ENCODE assay signal across 17 cellular contexts in genomic region chr20:6269163-6269873, GRCh38.
DNase-seq lines count a peak whose midpoint lies in the region; ATAC-seq and TF ChIP-seq lines count a peak whose summit lies in the region.
"Had no signal": no experiment of that assay in that cellular context is flagged by ENCODE, and none has a peak within 500 bp of the region (broad histone marks: within the 10 kb centered on the region; RNA-seq: fewer than 3 reads in every experiment).

No MANE protein-coding gene starts in this region.

- no peaks in the 10 kb centered on the region for H3K36me3 Mint-ChIP-seq in H9 (ENCODE audit: insufficient read depth in 1 of 3, low read depth in 3 of 3)

- no peak overlapping the region for H3T11ph ChIP-seq in H9 (ENCODE audit: low read length)

- H3K79me1 ChIP-seq in H9 (ENCODE audit: insufficient read depth, low read depth, low read length, poor library complexity, severe bottlenecking): no peaks in the 10 kb centered on the region

- no peak overlapping the region for H2BK20ac ChIP-seq in H9 (ENCODE audit: low read depth, low read length, poor library complexity, severe bottlenecking)

- H3K23me2 ChIP-seq in H9 (ENCODE audit: insufficient read length, low read depth, low read length, poor library complexity, severe bottlenecking): no peaks in the 10 kb centered on the region

- no peak overlapping the region for H3K9ac ChIP-seq in H9 (ENCODE audit: extremely low read depth, insufficient read length, low read length)
- H3K9ac ChIP-seq: BLaER1 had no signal

- no peak overlapping the region for H2AK5ac ChIP-seq in H9 (ENCODE audit: insufficient read length, low read length)

- DNase-seq in H9 (peak; percentile 46), M059J (ENCODE audit: low read depth) (peak; percentile 16), foreskin keratinocyte (no peak), GM10248 (ENCODE audit: extremely low spot score) (no peak)
- DNase-seq: activated B cell treated with CpG ODN at 0.5 μM for 24 hours; activated effector memory CD4-positive, alpha-beta T cell treated with anti-CD3 and anti-CD28 coated beads, Interleukin-2, amount 50 U/mL, for 16 hours; KG1; NCI-H1436; RPMI8226; stimulated activated naive CD4-positive, alpha-beta T cell; T-helper 1 cell; upper lobe of left lung had no signal

- H4K91ac ChIP-seq in H9 (ENCODE audit: insufficient read length, low read depth, low read length): no peak overlapping the region

- H3K4me2 ChIP-seq in H9 (ENCODE audit: insufficient read depth, insufficient read length, low read length): no peak overlapping the region
- H3K4me2 ChIP-seq: BLaER1 had no signal

- peaks cover 2% of the 10 kb centered on the region; the same call in 1 of the 2 replicates for H3K4me1 ChIP-seq in H9 (ENCODE audit: insufficient read depth, low read length)
- no peaks in the 10 kb centered on the region for H3K4me1 ChIP-seq in foreskin keratinocyte

- no peak overlapping the region for H3K18ac ChIP-seq in H9 (ENCODE audit: insufficient read length, low read depth, low read length)

- H3K23ac ChIP-seq in H9 (ENCODE audit: insufficient read length, low read depth, low read length): no peak overlapping the region

- WGBS in H9 (ENCODE audit: extremely low coverage, insufficient read length, low lambda C conversion rate): no CpG with 5 or more reads among the region's 8 CpGs

- ATAC-seq in foreskin keratinocyte (peak; percentile 12), GM19455 (IDR thresholded peaks at IDR 0.05; ENCODE audit: unreplicated experiment) (no peak), HG02840 (IDR thresholded peaks at IDR 0.05; ENCODE audit: low FRiP score, unreplicated experiment) (no peak)

- no peak overlapping the region for H4K5ac ChIP-seq in H9 (ENCODE audit: insufficient read length, low read depth, low read length)

- H3K4me3 Mint-ChIP-seq in H9: no peak overlapping the region
- H3K4me3 Mint-ChIP-seq: activated B cell treated with CpG ODN at 0.5 μM for 24 hours had no signal

- H3K4me1 Mint-ChIP-seq in H9: peaks cover 3 to 7% of the 10 kb centered on the region in 2 experiments
- H3K4me1 Mint-ChIP-seq: activated B cell treated with CpG ODN at 0.5 μM for 24 hours had no signal

- no peak overlapping the region for H2BK120ac ChIP-seq in H9 (ENCODE audit: low read depth, low read length, poor library complexity, severe bottlenecking)

- no peak overlapping the region for H3K4ac ChIP-seq in H9 (ENCODE audit: low read depth, low read length)

- H2BK15ac ChIP-seq in H9 (ENCODE audit: low read depth, low read length): no peak overlapping the region

- no peak overlapping the region for H2BK5ac ChIP-seq in H9 (ENCODE audit: insufficient read length, low read length)

- POLR2A ChIA-PET in GM10248 (lab: Yijun Ruan, JAX): no interaction called here

- H3K27me3 ChIP-seq in H9 (ENCODE audit: insufficient read depth, low read length) (no peaks in the 10 kb centered on the region), foreskin keratinocyte (no peaks in the 10 kb centered on the region)
- H3K27me3 ChIP-seq: BLaER1, upper lobe of left lung had no signal

- CTCF ChIA-PET in GM10248 (lab: Yijun Ruan, JAX): interaction anchor here (1.3 kb wide), 1 partner anchor 87 kb away, joined by 3 read pairs; no protein-coding TSS in a partner anchor

- no peaks in the 10 kb centered on the region for H3K79me2 ChIP-seq in H9 (ENCODE audit: insufficient read depth, low read length)

- H2BK12ac ChIP-seq in H9 (ENCODE audit: insufficient read length, low read depth, low read length): no peak overlapping the region

- H4K20me1 ChIP-seq in H9 (ENCODE audit: control insufficient read depth, insufficient read depth, insufficient read length): no peaks in the 10 kb centered on the region
- H4K20me1 ChIP-seq: BLaER1 had no signal

- TF ChIP-seq CTCF in H9 (conservative IDR thresholded peaks at IDR 0.05) (no peak), foreskin keratinocyte (conservative IDR thresholded peaks at IDR 0.05) (no peak), GM10248 (IDR thresholded peaks at IDR 0.05; ENCODE audit: control extremely low read depth, extremely low read depth, low read depth, missing control alignments) (no peak)

- H2AFZ ChIP-seq in H9 (ENCODE audit: low read length): peak overlapping the region; percentile 82

- no peak overlapping the region for H3K14ac ChIP-seq in H9 (ENCODE audit: insufficient read depth, low read length)

- no peaks in the 10 kb centered on the region for H3K27me3 Mint-ChIP-seq in H9 (ENCODE audit: low read depth)
- H3K27me3 Mint-ChIP-seq: activated B cell treated with CpG ODN at 0.5 μM for 24 hours had no signal

- no peaks in the 10 kb centered on the region for H3K9me3 Mint-ChIP-seq in H9
- H3K9me3 Mint-ChIP-seq: activated B cell treated with CpG ODN at 0.5 μM for 24 hours had no signal

- H3K9me3 ChIP-seq in H9 (ENCODE audit: control insufficient read depth, low read depth, low read length): no peaks in the 10 kb centered on the region
- H3K9me3 ChIP-seq: BLaER1, upper lobe of left lung had no signal

- H4K8ac ChIP-seq in H9 (replicated peaks; ENCODE audit: insufficient read length, low read depth, low read length): no peak overlapping the region

- no peak overlapping the region for H3K27ac Mint-ChIP-seq in H9
- H3K27ac Mint-ChIP-seq: activated B cell treated with CpG ODN at 0.5 μM for 24 hours had no signal

- H3K56ac ChIP-seq in H9 (ENCODE audit: insufficient read length, low read depth, low read length): no peak overlapping the region

- no peak overlapping the region for H3K27ac ChIP-seq in H9 (ENCODE audit: insufficient read length, low read depth, low read length)
- no peak overlapping the region for H3K27ac ChIP-seq in foreskin keratinocyte
- H3K27ac ChIP-seq: BLaER1, coronary artery, upper lobe of left lung had no signal

TF ChIP-seq in PFSK-1, 5 proteins besides CTCF, POLR2A, EP300 and RAD21:
- TF ChIP-seq TAF1 (IDR thresholded peaks at IDR 0.05; ENCODE audit: borderline replicate concordance, insufficient read depth, low read length) (no peak), FOXP2 (optimal IDR thresholded peaks at IDR 0.05; ENCODE audit: borderline replicate concordance, extremely low read depth, extremely low read length, insufficient read depth) (no peak), REST (IDR thresholded peaks at IDR 0.05; ENCODE audit: insufficient read depth in 1 of 2, low read depth in 2 of 2, low read length in 2 of 2) (peak; percentile 31 to 74; a peak in 2 of 4 replicates), POLR2AphosphoS5 (IDR thresholded peaks at IDR 0.05; ENCODE audit: low read depth, low read length) (no peak), SIN3A (IDR thresholded peaks at IDR 0.05; ENCODE audit: borderline replicate concordance, insufficient read depth, low read length) (no peak)

Comparison
In these comparisons a context has a peak if more than half of its experiments do, and no peak if none do; other contexts are left out.
1. DNase-seq: peak in H9 (single experiment) and M059J (single experiment); none in foreskin keratinocyte (0 of 2) and GM10248 (single experiment).